Comparison of ENCODE assay signal across 1 cellular context in genomic region chr16:12293017-12293618, GRCh38.
TF ChIP-seq lines count a peak whose summit lies in the region.

No MANE protein-coding gene starts in this region.

TF ChIP-seq in K562, 482 proteins besides CTCF, POLR2A, EP300 and RAD21 (continued from another document and continues in another):
- TF ChIP-seq ZNF511 (CRISPR knock-in tag; IDR thresholded peaks at IDR 0.05) (no peak), RBM17 (IDR thresholded peaks at IDR 0.05; ENCODE audit: borderline replicate concordance, low read depth, low read length) (no peak), KDM4B (IDR thresholded peaks at IDR 0.05; ENCODE audit: borderline replicate concordance in 2 of 2, low read depth in 1 of 2) (no peak), EZH2 (IDR thresholded peaks at IDR 0.05; ENCODE audit: borderline replicate concordance, low read depth, low read length) (no peak; the same call in 1 of the 2 replicates), ZNF280A (IDR thresholded peaks at IDR 0.05; ENCODE audit: low read depth, partially characterized antibody) (no peak), HOMEZ (CRISPR knock-in tag; IDR thresholded peaks at IDR 0.05) (no peak), ZBTB43 (CRISPR knock-in tag; IDR thresholded peaks at IDR 0.05) (no peak), HOXB6 (CRISPR knock-in tag; IDR thresholded peaks at IDR 0.05; ENCODE audit: borderline replicate concordance) (no peak), ARHGAP35 (IDR thresholded peaks at IDR 0.05; ENCODE audit: partially characterized antibody) (no peak), CREB1 (IDR thresholded peaks at IDR 0.05) (0 out of 2 replicates have a peak, but pooled peaks have one; percentile 17), CREB1 (CRISPR knock-in tag; IDR thresholded peaks at IDR 0.05) (no peak), EHMT2 (IDR thresholded peaks at IDR 0.05) (no peak), DEAF1 (CRISPR knock-in tag; IDR thresholded peaks at IDR 0.05) (no peak), HNRNPLL (IDR thresholded peaks at IDR 0.05; ENCODE audit: low read depth, low read length, poor library complexity, severe bottlenecking) (no peak), TAF9B (IDR thresholded peaks at IDR 0.05; ENCODE audit: partially characterized antibody) (no peak), ZNF766 (CRISPR knock-in tag; conservative IDR thresholded peaks at IDR 0.05) (no peak), ETV6 (IDR thresholded peaks at IDR 0.05; ENCODE audit: borderline replicate concordance in 1 of 2, low read depth in 2 of 2, low read length in 1 of 2) (no peak), ETV6 (CRISPR knock-in tag; IDR thresholded peaks at IDR 0.05; ENCODE audit: borderline replicate concordance) (no peak), MEF2A (IDR thresholded peaks at IDR 0.05; ENCODE audit: control insufficient read depth, low read depth, low read length) (no peak), TAL1 (IDR thresholded peaks at IDR 0.05) (peak; percentile 86), MAFG (tag; conservative IDR thresholded peaks at IDR 0.05) (peak; percentile 92), ZNF212 (CRISPR knock-in tag; IDR thresholded peaks at IDR 0.05) (no peak), THRB (CRISPR knock-in tag; conservative IDR thresholded peaks at IDR 0.05) (no peak), ZBTB17 (CRISPR knock-in tag; IDR thresholded peaks at IDR 0.05) (0 out of 2 replicates have a peak, but pooled peaks have one; percentile 51), ZNF347 (CRISPR knock-in tag; IDR thresholded peaks at IDR 0.05; ENCODE audit: low read depth) (no peak), ZNF583 (CRISPR knock-in tag; IDR thresholded peaks at IDR 0.05) (no peak), ELF2 (CRISPR knock-in tag; IDR thresholded peaks at IDR 0.05) (no peak), ZHX1 (conservative IDR thresholded peaks at IDR 0.05; ENCODE audit: low read length) (no peak), FOXA3 (CRISPR knock-in tag; conservative IDR thresholded peaks at IDR 0.05 in 1 of 2, IDR thresholded peaks at IDR 0.05 in 1 of 2) (no peak), VEZF1 (CRISPR knock-in tag; IDR thresholded peaks at IDR 0.05) (no peak), HDAC3 (IDR thresholded peaks at IDR 0.05; ENCODE audit: borderline replicate concordance, partially characterized antibody) (no peak), XRCC5 (IDR thresholded peaks at IDR 0.05; ENCODE audit: low read depth, low read length) (no peak), NUFIP1 (IDR thresholded peaks at IDR 0.05; ENCODE audit: partially characterized antibody) (no peak), ZNF778 (CRISPR knock-in tag; IDR thresholded peaks at IDR 0.05) (no peak), USF2 (CRISPR knock-in tag; IDR thresholded peaks at IDR 0.05) (no peak), ZNF277 (CRISPR knock-in tag; IDR thresholded peaks at IDR 0.05; ENCODE audit: borderline replicate concordance) (no peak), ZNF507 (tag; conservative IDR thresholded peaks at IDR 0.05) (no peak), CLOCK (CRISPR knock-in tag; IDR thresholded peaks at IDR 0.05; ENCODE audit: borderline replicate concordance) (no peak), TCF7L2 (IDR thresholded peaks at IDR 0.05; ENCODE audit: low read depth, low read length) (no peak), SETDB1 (IDR thresholded peaks at IDR 0.05; ENCODE audit: low read length) (no peak), TSHZ1 (CRISPR knock-in tag; IDR thresholded peaks at IDR 0.05) (no peak)
